10 cellular contexts compared by ENCODE assay signal in the genomic region with DNA sequence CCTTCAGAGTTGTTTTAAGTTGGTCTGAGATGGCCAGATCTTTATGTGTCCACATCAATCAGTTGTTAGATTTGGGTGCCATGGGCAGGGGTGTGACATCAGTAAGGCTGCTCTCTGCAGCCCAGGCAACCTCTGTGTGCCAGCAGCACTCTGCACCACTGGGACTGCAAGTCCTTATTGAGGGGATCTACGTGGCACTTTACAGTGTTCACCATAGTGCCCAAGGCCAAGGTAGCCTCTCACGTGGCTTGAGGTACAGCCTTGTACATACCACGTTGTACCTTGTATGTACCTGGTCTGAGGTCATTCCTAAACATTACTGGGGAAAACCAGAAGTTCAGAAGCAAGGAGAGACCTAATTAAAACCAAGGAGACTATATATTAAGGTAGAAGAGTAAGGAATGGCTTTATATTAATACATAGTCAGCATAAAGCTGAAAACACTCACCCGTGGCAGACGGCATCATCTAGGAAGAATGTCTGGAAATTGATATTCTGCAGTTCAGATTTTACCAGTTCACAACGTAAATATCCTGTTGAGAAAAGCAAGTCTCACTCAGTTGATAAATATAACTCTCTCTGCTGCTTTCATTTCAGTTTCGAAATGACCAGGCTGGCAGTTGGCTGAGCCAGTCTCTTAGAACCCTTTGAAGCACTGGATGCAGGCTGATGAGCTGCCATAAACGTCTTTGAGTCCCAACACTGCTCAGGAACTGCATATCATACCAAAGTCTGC.
A peak's percentile ranks its signal among the peaks of the same experiment; 100 is the strongest.
DNase-seq lines count a peak whose midpoint lies in the region; ATAC-seq, FAIRE-seq and TF ChIP-seq lines count a peak whose summit lies in the region.
"Had no signal": no experiment of that assay in that cellular context is flagged by ENCODE, and none has a peak within 500 bp of the region (broad histone marks: within the 10 kb centered on the region; RNA-seq: fewer than 3 reads in every experiment).

No MANE protein-coding gene starts in this region.

- peaks cover 0 to 2% (median 0%) of the 10 kb centered on the region in 4 experiments; a peak in 2 of 7 replicates for H3K27me3 ChIP-seq in H1 (replicated peaks in 1 of 4; ENCODE audit: control insufficient read depth in 3 of 4, extremely low read depth in 1 of 4, insufficient read depth in 3 of 4, low read length in 3 of 4)

- DNase-seq in H1 (ENCODE audit: low read depth in 1 of 2, low spot score in 2 of 2) (no peak), C1 segment of cervical spinal cord (lab: John Stamatoyannopoulos, UW) (no peak), Ammon's horn (ENCODE audit: low spot score) (no peak), HuH-7.5 (ENCODE audit: low spot score) (no peak)
- no peak for DNase-seq in activated T-cell treated with anti-CD3 and anti-CD28 coated beads, Interleukin-2, amount 50 U/mL, for 24 hours
- DNase-seq: NCI-H510A treated with DMSO at 0.1 percent for 48 hours had no signal

- H4K20me1 ChIP-seq in H1 (replicated peaks in 1 of 2; ENCODE audit: control insufficient read depth in 1 of 2, insufficient read depth in 2 of 2, low read length in 2 of 2) = no peaks in the 10 kb centered on the region

- no peak overlapping the region for H2BK120ac ChIP-seq in H1 (replicated peaks; ENCODE audit: low read depth, low read length)

- H3K14ac ChIP-seq in H1 (ENCODE audit: insufficient read length) = no peak overlapping the region

- CTCF ChIA-PET in H1 (lab: Charles Lee; ENCODE audit: partially characterized antibody) = interaction anchor here (1.3 to 1.6 kb wide), 2 partner anchors 9 to 98 kb away, joined by 4 to 7 read pairs; no protein-coding TSS in a partner anchor

- no peaks in the 10 kb centered on the region for H3K36me3 ChIP-seq in H1 (ENCODE audit: control insufficient read depth in 2 of 4, insufficient read depth in 4 of 4, low read length in 3 of 4)

- H3K4ac ChIP-seq in H1 (replicated peaks; ENCODE audit: insufficient read length, low read depth, low read length) = no peak overlapping the region

- TF ChIP-seq EP300 in H1 (IDR thresholded peaks at IDR 0.05; ENCODE audit: borderline replicate concordance in 1 of 2, low read depth in 2 of 2, low read length in 2 of 2) = no peak

- H2BK20ac ChIP-seq in H1 (ENCODE audit: low read length) = no peak overlapping the region

- no peak overlapping the region for H3K4me2 ChIP-seq in H1 (ENCODE audit: insufficient read depth in 1 of 2, low read depth in 2 of 2, low read length in 2 of 2)

- no peaks in the 10 kb centered on the region for H3K9me3 Mint-ChIP-seq in activated T-cell treated with anti-CD3 and anti-CD28 coated beads, Interleukin-2, amount 50 U/mL, for 24 hours

- WGBS in H1 (ENCODE audit: extremely low coverage in 1 of 2, insufficient coverage in 1 of 2, insufficient read length in 1 of 2, insufficient replicate concordance in 2 of 2, low coverage in 1 of 2, low lambda C conversion rate in 2 of 2, missing lambda C conversion rate in 1 of 2), 2 experiments = 86% methylated on average over 8 of the region's 8 CpGs; no CpG with 5 or more reads in 1 of the 2 experiments

- POLR2A ChIA-PET in H1 (lab: Charles Lee; ENCODE audit: partially characterized antibody) = interaction anchor here (1.1 to 5.7 kb wide), 3 partner anchors 9 to 13 kb away, joined by 3 to 68 read pairs (median 4); no protein-coding TSS in a partner anchor

- no peak for TF ChIP-seq CTCF in H1 (IDR thresholded peaks at IDR 0.05; ENCODE audit: control extremely low read depth in 1 of 3, insufficient read depth in 1 of 3, low read depth in 1 of 3, low read length in 3 of 3)

- no peak overlapping the region for H3K4me3 Mint-ChIP-seq in activated T-cell treated with anti-CD3 and anti-CD28 coated beads, Interleukin-2, amount 50 U/mL, for 24 hours

- no peak overlapping the region for H2AFZ ChIP-seq in H1 (ENCODE audit: low read length)

- H3K4me1 ChIP-seq in H1 (replicated peaks in 1 of 4; ENCODE audit: control insufficient read depth in 3 of 4, insufficient read depth in 4 of 4, low read length in 3 of 4) = peaks cover 19 to 32% (median 21%) of the 10 kb centered on the region in 4 experiments

- H2BK12ac ChIP-seq in H1 (ENCODE audit: low read depth, low read length) = peak overlapping the region; percentile 64; the same call in 1 of the 2 replicates

- no peak overlapping the region for H4K5ac ChIP-seq in H1 (ENCODE audit: insufficient read length, low read depth, low read length)

- no peaks in the 10 kb centered on the region for H3K79me2 ChIP-seq in H1 (ENCODE audit: control insufficient read depth in 1 of 2, insufficient read depth in 2 of 2, low read length in 2 of 2)

- peaks cover 37% of the 10 kb centered on the region for H3K4me1 Mint-ChIP-seq in activated T-cell treated with anti-CD3 and anti-CD28 coated beads, Interleukin-2, amount 50 U/mL, for 24 hours (ENCODE audit: low read depth)

- H3K4me3 ChIP-seq in H1 (ENCODE audit: extremely low read depth in 1 of 4, insufficient read depth in 2 of 4, low read depth in 3 of 4, low read length in 4 of 4) = no peak overlapping the region

- H3K27ac ChIP-seq in H1 (ENCODE audit: low read depth, low read length) = no peak overlapping the region
- H3K27ac ChIP-seq: epithelial cell of prostate had no signal

- no peak overlapping the region for H4K8ac ChIP-seq in H1 (ENCODE audit: extremely low read depth, insufficient read depth, low read length)

- H4K91ac ChIP-seq in H1 (replicated peaks; ENCODE audit: insufficient read length, low read length) = no peak overlapping the region

- H3K56ac ChIP-seq in H1 (replicated peaks; ENCODE audit: insufficient read length, low read depth, low read length) = no peak overlapping the region

- no peak for TF ChIP-seq POLR2A in H1 (IDR thresholded peaks at IDR 0.05; ENCODE audit: control extremely low read depth in 1 of 2, low read depth in 2 of 2, low read length in 2 of 2)

- no peak overlapping the region; a peak in 1 of 7 replicates for H3K9ac ChIP-seq in H1 (replicated peaks in 1 of 4; ENCODE audit: extremely low read depth in 1 of 4, low read depth in 3 of 4, low read length in 3 of 4)

- no peaks in the 10 kb centered on the region for H3K79me1 ChIP-seq in H1 (ENCODE audit: low read depth, low read length)

- ATAC-seq in GM18508 (IDR thresholded peaks at IDR 0.05; ENCODE audit: insufficient read depth, unreplicated experiment) = peak; percentile 78
- ATAC-seq in GM21390 (IDR thresholded peaks at IDR 0.05; ENCODE audit: unreplicated experiment) = peak; percentile 87
- peak; percentile 79 for ATAC-seq in HG03342 (IDR thresholded peaks at IDR 0.05; ENCODE audit: unreplicated experiment)

- no peaks in the 10 kb centered on the region for H3K9me3 ChIP-seq in H1 (ENCODE audit: insufficient read depth in 2 of 2, low read depth in 1 of 2, low read length in 1 of 2)

- H3K27ac Mint-ChIP-seq in activated T-cell treated with anti-CD3 and anti-CD28 coated beads, Interleukin-2, amount 50 U/mL, for 24 hours = no peak overlapping the region

- peak overlapping the region; percentile 36; the same call in 1 of the 2 replicates for H2BK5ac ChIP-seq in H1 (ENCODE audit: low read depth, low read length)

- peak overlapping the region; percentile 84; the same call in 1 of the 2 replicates for H2BK15ac ChIP-seq in H1 (ENCODE audit: low read length)

- H3K27me3 Mint-ChIP-seq in activated T-cell treated with anti-CD3 and anti-CD28 coated beads, Interleukin-2, amount 50 U/mL, for 24 hours = no peaks in the 10 kb centered on the region

- H3K23ac ChIP-seq in H1 (ENCODE audit: insufficient read length) = no peak overlapping the region

- H2AK5ac ChIP-seq in H1 (ENCODE audit: low read depth, low read length) = peak overlapping the region; percentile 88; the same call in 1 of the 2 replicates

- peaks cover 2% of the 10 kb centered on the region; the same call in 1 of the 2 replicates for H3K23me2 ChIP-seq in H1 (ENCODE audit: low read depth, low read length)

- no peak for FAIRE-seq in H1 (lab: Jason Lieb, UNC)

- TF ChIP-seq RAD21 in H1 (IDR thresholded peaks at IDR 0.05 in 1 of 2, conservative IDR thresholded peaks at IDR 0.05 in 1 of 2; ENCODE audit: low read depth in 2 of 2, low read length in 2 of 2) = no peak

- H3K36me3 Mint-ChIP-seq in activated T-cell treated with anti-CD3 and anti-CD28 coated beads, Interleukin-2, amount 50 U/mL, for 24 hours (ENCODE audit: low read depth) = peaks cover 3% of the 10 kb centered on the region

- 0 out of 2 replicates have a peak overlapping the region, but pooled peaks have one; percentile 13 for H3K18ac ChIP-seq in H1 (ENCODE audit: extremely low read depth, low read length)

TF ChIP-seq in H1, 55 proteins besides CTCF, POLR2A, EP300 and RAD21 (continues in another document):
- TF ChIP-seq SP2 (IDR thresholded peaks at IDR 0.05; ENCODE audit: low read length) = no peak
